ENCODE assay signal across 22 cellular contexts in the genomic region with DNA sequence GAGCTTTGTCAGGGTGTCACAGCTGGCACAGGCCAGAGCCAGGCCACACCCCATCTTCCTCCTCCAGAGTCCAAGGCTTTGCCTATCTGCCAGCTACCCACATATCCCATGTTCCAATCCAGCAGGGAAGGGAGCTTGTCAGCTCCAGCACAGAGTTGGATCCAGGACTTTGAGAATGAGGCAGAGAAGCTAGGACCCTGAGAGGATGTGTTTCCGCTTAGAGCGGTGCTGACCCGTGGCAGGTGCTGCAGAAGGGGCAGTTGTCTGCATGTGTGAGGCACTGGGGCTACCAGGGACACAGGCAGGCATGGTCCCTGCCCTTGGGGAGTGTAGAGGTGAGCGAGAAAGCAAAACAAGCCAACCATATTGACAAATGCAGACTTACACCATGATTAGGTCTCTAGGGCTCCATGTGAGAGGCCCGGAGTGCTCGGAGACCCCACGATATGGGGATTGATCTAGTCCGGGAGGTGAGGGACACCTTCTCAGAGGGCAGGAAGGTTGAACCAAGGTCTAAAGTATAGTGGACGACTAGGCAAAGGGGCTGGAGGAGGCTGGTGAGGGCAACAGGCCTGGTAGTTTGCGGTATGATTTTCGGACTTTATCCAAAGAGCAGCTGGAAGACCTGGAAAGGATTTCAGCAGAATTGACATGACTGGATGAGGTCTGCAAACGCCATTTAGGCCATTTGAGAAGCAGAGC. TPM values are rescaled to one million over a fixed set of nuclear protein-coding genes. Genes with fewer than 3 reads are reported as not detected.
A peak's percentile ranks its signal among the peaks of the same experiment; 100 is the strongest.
DNase-seq lines count a peak whose midpoint lies in the region; ATAC-seq and TF ChIP-seq lines count a peak whose summit lies in the region.
"Had no signal": no experiment of that assay in that cellular context is flagged by ENCODE, and none has a peak within 500 bp of the region (broad histone marks: within the 10 kb centered on the region; RNA-seq: fewer than 3 reads in every experiment).

No MANE protein-coding gene starts in this region.

- H3K36me3 ChIP-seq in CD8-positive, alpha-beta memory T cell (ENCODE audit: insufficient read depth, low read length): no peaks in the 10 kb centered on the region

- CTCF ChIA-PET in CD8-positive, alpha-beta memory T cell (lab: Charles Lee): no interaction called here

- no peak for TF ChIP-seq CTCF in mesothelial cell of epicardium (IDR thresholded peaks at IDR 0.05; ENCODE audit: unreplicated experiment)

- DNase-seq in activated naive CD8-positive, alpha-beta T cell treated with anti-CD3 and anti-CD28 coated beads, Interleukin-2, amount 50 U/mL, for 24 hours: no peak
- no peak for DNase-seq in activated naive CD8-positive, alpha-beta T cell treated with anti-CD3 and anti-CD28 coated beads for 36 hours
- DNase-seq in NCI-H69 (lab: John Stamatoyannopoulos, UW): peak; percentile 7
- DNase-seq in mesothelial cell of epicardium (ENCODE audit: low spot score in 2 of 2, unreplicated experiment in 2 of 2): no peak
- no peak for DNase-seq in stimulated activated effector memory CD8-positive, alpha-beta T cell treated with anti-CD3 and anti-CD28 coated beads, Interleukin-12 subunit alpha, Interleukin-12 subunit beta, amount 100 ng/mL, for 72 hours (ENCODE audit: low spot score in 2 of 2)
- DNase-seq in CD8-positive, alpha-beta memory T cell: no peak
- DNase-seq in stimulated activated naive CD4-positive, alpha-beta T cell treated with Interleukin-2 at 50 U/mL for 16 hours (lab: John Stamatoyannopoulos, UW): no peak
- DNase-seq: 8988T; C1 segment of cervical spinal cord; Calu3; CD8-positive, alpha-beta T cell; DMS153; GOT3; MV-4-11; NCI-H1105 treated with DMSO at 0.1 percent for 48 hours; NCI-H2081; NCI-H2171; NCI-H524; NCI-H82; SHP77 had no signal

- H3K27me3 Mint-ChIP-seq in activated naive CD8-positive, alpha-beta T cell treated with anti-CD3 and anti-CD28 coated beads, Interleukin-2, amount 50 U/mL, for 24 hours: no peaks in the 10 kb centered on the region
- H3K27me3 Mint-ChIP-seq in activated naive CD8-positive, alpha-beta T cell treated with anti-CD3 and anti-CD28 coated beads for 36 hours: peaks cover 1% of the 10 kb centered on the region
- H3K27me3 Mint-ChIP-seq in mesothelial cell of epicardium (ENCODE audit: low read depth): no peaks in the 10 kb centered on the region
- peaks cover under 1 to 7% of the 10 kb centered on the region in 2 donors for H3K27me3 Mint-ChIP-seq in CD8-positive, alpha-beta memory T cell

- H3K9me3 ChIP-seq in CD8-positive, alpha-beta memory T cell (ENCODE audit: low read length): no peaks in the 10 kb centered on the region

- POLR2A ChIA-PET in CD8-positive, alpha-beta memory T cell (lab: Charles Lee): no interaction called here

- peaks cover 10% of the 10 kb centered on the region for H3K9me3 Mint-ChIP-seq in activated naive CD8-positive, alpha-beta T cell treated with anti-CD3 and anti-CD28 coated beads, Interleukin-2, amount 50 U/mL, for 24 hours
- peaks cover 6% of the 10 kb centered on the region for H3K9me3 Mint-ChIP-seq in activated naive CD8-positive, alpha-beta T cell treated with anti-CD3 and anti-CD28 coated beads for 36 hours
- H3K9me3 Mint-ChIP-seq in mesothelial cell of epicardium: peaks cover 15% of the 10 kb centered on the region
- H3K9me3 Mint-ChIP-seq in stimulated activated effector memory CD8-positive, alpha-beta T cell treated with anti-CD3 and anti-CD28 coated beads, Interleukin-12 subunit alpha, Interleukin-12 subunit beta, amount 100 ng/mL, for 72 hours: peaks cover 7% of the 10 kb centered on the region
- H3K9me3 Mint-ChIP-seq in CD8-positive, alpha-beta memory T cell: peaks cover 4 to 15% (median 9%) of the 10 kb centered on the region in 5 donors

- no peak overlapping the region for H3K27ac ChIP-seq in CD8-positive, alpha-beta memory T cell (ENCODE audit: low read depth, low read length)
- H3K27ac ChIP-seq: KMS-11 had no signal

- peak; percentile 18 for ATAC-seq in activated naive CD8-positive, alpha-beta T cell treated with anti-CD3 and anti-CD28 coated beads, Interleukin-2, amount 50 U/mL, for 24 hours
- peak; percentile 22 for ATAC-seq in stimulated activated effector memory CD8-positive, alpha-beta T cell treated with anti-CD3 and anti-CD28 coated beads, Interleukin-12 subunit alpha, Interleukin-12 subunit beta, amount 100 ng/mL, for 72 hours
- ATAC-seq: CD8-positive, alpha-beta T cell; HCT116 had no signal

- no peak overlapping the region for H3K27ac Mint-ChIP-seq in activated naive CD8-positive, alpha-beta T cell treated with anti-CD3 and anti-CD28 coated beads, Interleukin-2, amount 50 U/mL, for 24 hours
- H3K27ac Mint-ChIP-seq in activated naive CD8-positive, alpha-beta T cell treated with anti-CD3 and anti-CD28 coated beads for 36 hours: no peak overlapping the region
- peak overlapping the region; percentile 40 for H3K27ac Mint-ChIP-seq in mesothelial cell of epicardium
- no peak overlapping the region for H3K27ac Mint-ChIP-seq in stimulated activated effector memory CD8-positive, alpha-beta T cell treated with anti-CD3 and anti-CD28 coated beads, Interleukin-12 subunit alpha, Interleukin-12 subunit beta, amount 100 ng/mL, for 72 hours
- no peak overlapping the region for H3K27ac Mint-ChIP-seq in CD8-positive, alpha-beta memory T cell
- H3K27ac Mint-ChIP-seq: CD8-positive, alpha-beta T cell had no signal

- H3K4me3 Mint-ChIP-seq in activated naive CD8-positive, alpha-beta T cell treated with anti-CD3 and anti-CD28 coated beads, Interleukin-2, amount 50 U/mL, for 24 hours: no peak overlapping the region
- H3K4me3 Mint-ChIP-seq in activated naive CD8-positive, alpha-beta T cell treated with anti-CD3 and anti-CD28 coated beads for 36 hours: no peak overlapping the region
- H3K4me3 Mint-ChIP-seq in mesothelial cell of epicardium: no peak overlapping the region
- H3K4me3 Mint-ChIP-seq in stimulated activated effector memory CD8-positive, alpha-beta T cell treated with anti-CD3 and anti-CD28 coated beads, Interleukin-12 subunit alpha, Interleukin-12 subunit beta, amount 100 ng/mL, for 72 hours: no peak overlapping the region
- no peak overlapping the region for H3K4me3 Mint-ChIP-seq in CD8-positive, alpha-beta memory T cell
- H3K4me3 Mint-ChIP-seq: CD8-positive, alpha-beta T cell had no signal

- H3K27me3 ChIP-seq in CD8-positive, alpha-beta memory T cell (ENCODE audit: insufficient read depth, low read length, poor library complexity, severe bottlenecking): no peaks in the 10 kb centered on the region

- H3K4me1 Mint-ChIP-seq in activated naive CD8-positive, alpha-beta T cell treated with anti-CD3 and anti-CD28 coated beads, Interleukin-2, amount 50 U/mL, for 24 hours: no peaks in the 10 kb centered on the region
- H3K4me1 Mint-ChIP-seq in activated naive CD8-positive, alpha-beta T cell treated with anti-CD3 and anti-CD28 coated beads for 36 hours: no peaks in the 10 kb centered on the region
- H3K4me1 Mint-ChIP-seq in mesothelial cell of epicardium: peaks cover 14% of the 10 kb centered on the region
- H3K4me1 Mint-ChIP-seq in stimulated activated effector memory CD8-positive, alpha-beta T cell treated with anti-CD3 and anti-CD28 coated beads, Interleukin-12 subunit alpha, Interleukin-12 subunit beta, amount 100 ng/mL, for 72 hours: no peaks in the 10 kb centered on the region
- no peaks in the 10 kb centered on the region for H3K4me1 Mint-ChIP-seq in CD8-positive, alpha-beta memory T cell

- no peak overlapping the region for H3K4me3 ChIP-seq in CD8-positive, alpha-beta memory T cell (ENCODE audit: low read length)

- H3K4me1 ChIP-seq in CD8-positive, alpha-beta memory T cell (ENCODE audit: insufficient read depth, low read length): no peaks in the 10 kb centered on the region

- H3K36me3 Mint-ChIP-seq in activated naive CD8-positive, alpha-beta T cell treated with anti-CD3 and anti-CD28 coated beads, Interleukin-2, amount 50 U/mL, for 24 hours (ENCODE audit: low read depth): peaks cover 3% of the 10 kb centered on the region
- peaks cover 3% of the 10 kb centered on the region for H3K36me3 Mint-ChIP-seq in activated naive CD8-positive, alpha-beta T cell treated with anti-CD3 and anti-CD28 coated beads for 36 hours
- H3K36me3 Mint-ChIP-seq in mesothelial cell of epicardium: peaks cover 41% of the 10 kb centered on the region
- no peaks in the 10 kb centered on the region for H3K36me3 Mint-ChIP-seq in stimulated activated effector memory CD8-positive, alpha-beta T cell treated with anti-CD3 and anti-CD28 coated beads, Interleukin-12 subunit alpha, Interleukin-12 subunit beta, amount 100 ng/mL, for 72 hours
- peaks cover 0 to 4% (median 3%) of the 10 kb centered on the region in 3 donors for H3K36me3 Mint-ChIP-seq in CD8-positive, alpha-beta memory T cell
- H3K36me3 Mint-ChIP-seq: CD8-positive, alpha-beta T cell had no signal

RNA-seq across cellular contexts. Expression of gene COL27A1, which starts 30.9 kb away (rescaled TPM):
- 10 to 100 TPM; 11.4 to 12.2 TPM for total RNA-seq in activated naive CD8-positive, alpha-beta T cell treated with anti-CD3 and anti-CD28 coated beads for 36 hours
- total RNA-seq in mesothelial cell of epicardium: 126 to 138 TPM (median 129 TPM) in 3 replicates
- 1 to 10 TPM in 1 of 2 experiments, under 1 TPM in 1; 0.86 to 1.6 TPM for total RNA-seq in CD8-positive, alpha-beta memory T cell
- polyA plus RNA-seq in CD8-positive, alpha-beta memory T cell: not detected
